1 cellular context compared by ENCODE assay signal in the genomic region with DNA sequence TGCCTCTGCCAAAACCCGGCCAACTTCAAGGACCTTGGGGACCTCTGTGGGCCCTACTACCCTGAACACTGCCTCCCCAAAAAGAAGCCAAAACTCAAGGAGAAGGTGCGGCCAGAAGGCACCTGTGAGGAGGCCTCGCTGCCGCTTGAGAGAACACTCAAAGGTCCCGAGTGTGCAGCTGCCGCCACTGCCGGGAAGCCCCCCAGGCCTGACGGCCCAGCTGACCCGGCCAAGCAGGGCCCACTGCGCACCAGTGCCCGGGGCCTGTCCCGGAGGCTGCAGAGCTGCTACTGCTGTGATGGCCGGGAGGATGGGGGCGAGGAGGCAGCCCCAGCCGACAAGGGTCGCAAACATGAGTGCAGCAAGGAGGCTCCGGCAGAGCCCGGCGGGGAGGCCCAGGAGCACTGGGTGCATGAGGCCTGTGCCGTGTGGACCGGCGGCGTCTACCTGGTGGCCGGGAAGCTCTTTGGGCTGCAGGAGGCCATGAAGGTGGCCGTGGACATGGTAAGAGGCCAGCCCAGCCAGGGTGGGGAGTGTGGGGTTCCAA.
TF ChIP-seq lines count a peak whose summit lies in the region.

No MANE protein-coding gene starts in this region.

TF ChIP-seq in K562, 482 proteins besides CTCF, POLR2A, EP300 and RAD21:
- TF ChIP-seq SIN3A (IDR thresholded peaks at IDR 0.05; ENCODE audit: borderline replicate concordance in 2 of 2, control insufficient read depth in 1 of 2, low read depth in 2 of 2, low read length in 2 of 2) (no peak), ZFP36 (IDR thresholded peaks at IDR 0.05; ENCODE audit: low read depth, low read length, partially characterized antibody) (peak; percentile 65), POLR2G (IDR thresholded peaks at IDR 0.05; ENCODE audit: low read depth, low read length) (peak; percentile 18; the same call in 1 of the 2 replicates)
- TF ChIP-seq, protein P1, sequence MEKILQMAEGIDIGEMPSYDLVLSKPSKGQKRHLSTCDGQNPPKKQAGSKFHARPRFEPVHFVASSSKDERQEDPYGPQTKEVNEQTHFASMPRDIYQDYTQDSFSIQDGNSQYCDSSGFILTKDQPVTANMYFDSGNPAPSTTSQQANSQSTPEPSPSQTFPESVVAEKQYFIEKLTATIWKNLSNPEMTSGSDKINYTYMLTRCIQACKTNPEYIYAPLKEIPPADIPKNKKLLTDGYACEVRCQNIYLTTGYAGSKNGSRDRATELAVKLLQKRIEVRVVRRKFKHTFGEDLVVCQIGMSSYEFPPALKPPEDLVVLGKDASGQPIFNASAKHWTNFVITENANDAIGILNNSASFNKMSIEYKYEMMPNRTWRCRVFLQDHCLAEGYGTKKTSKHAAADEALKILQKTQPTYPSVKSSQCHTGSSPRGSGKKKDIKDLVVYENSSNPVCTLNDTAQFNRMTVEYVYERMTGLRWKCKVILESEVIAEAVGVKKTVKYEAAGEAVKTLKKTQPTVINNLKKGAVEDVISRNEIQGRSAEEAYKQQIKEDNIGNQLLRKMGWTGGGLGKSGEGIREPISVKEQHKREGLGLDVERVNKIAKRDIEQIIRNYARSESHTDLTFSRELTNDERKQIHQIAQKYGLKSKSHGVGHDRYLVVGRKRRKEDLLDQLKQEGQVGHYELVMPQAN (IDR thresholded peaks at IDR 0.05; ENCODE audit: borderline replicate concordance), result no peak
